ENCODE assay signal across 17 cellular contexts in genomic region chr2:109724533-109725460, GRCh38.
"Had no signal": no experiment of that assay in that cellular context is flagged by ENCODE, and none has a peak within 500 bp of the region (broad histone marks: within the 10 kb centered on the region; RNA-seq: fewer than 3 reads in every experiment).

No MANE protein-coding gene starts in this region.

- H3K27ac Mint-ChIP-seq: activated CD8-positive, alpha-beta T cell treated with anti-CD3 and anti-CD28 coated beads, Interleukin-2, amount 10 ng/mL, durations not matched to agents 7 days and 5 days; activated naive CD4-positive, alpha-beta T cell treated with anti-CD3 and anti-CD28 coated beads, Interleukin-2, amount 50 U/mL, for 24 hours; dendritic cell treated with granulocyte-macrophage colony-stimulating factor and Interleukin-4, amounts not matched to agents 40 ng/mL and 50 ng/mL, for 4 days; stimulated activated naive CD8-positive, alpha-beta T cell treated with anti-CD3 and anti-CD28 coated beads, Interleukin-15, Interleukin-2, amounts not matched to agents 100 ng/mL and 50 ng/mL, for 24 hours had no signal

- H3K9me3 Mint-ChIP-seq: activated naive CD4-positive, alpha-beta T cell treated with anti-CD3 and anti-CD28 coated beads, Interleukin-2, amount 50 U/mL, for 24 hours; nephron; stimulated activated naive CD8-positive, alpha-beta T cell treated with anti-CD3 and anti-CD28 coated beads, Interleukin-15, Interleukin-2, amounts not matched to agents 100 ng/mL and 50 ng/mL, for 24 hours had no signal

- H3K36me3 ChIP-seq: ascending aorta, esophagus squamous epithelium, tibial nerve had no signal

- H3K27ac ChIP-seq: ascending aorta, SK-N-MC, tibial nerve had no signal

- H3K27me3 ChIP-seq: ascending aorta, esophagus squamous epithelium, tibial nerve had no signal

- H3K9me3 ChIP-seq: ascending aorta, esophagus squamous epithelium had no signal

- DNase-seq: activated CD4-positive, alpha-beta T cell treated with anti-CD3 and anti-CD28 coated beads for 48 hours; activated CD4-positive, CD25-positive, alpha-beta regulatory T cell; activated CD8-positive, alpha-beta T cell treated with anti-CD3 and anti-CD28 coated beads, Interleukin-2, amount 10 ng/mL, durations not matched to agents 7 days and 5 days; activated gamma-delta T cell; cerebellar nuclear complex; effector CD8-positive, alpha-beta T cell; esophagus squamous epithelium; left cardiac atrium; midbrain; nucleus accumbens had no signal

- H3K36me3 Mint-ChIP-seq: activated naive CD4-positive, alpha-beta T cell treated with anti-CD3 and anti-CD28 coated beads, Interleukin-2, amount 50 U/mL, for 24 hours had no signal

- H3K4me3 Mint-ChIP-seq: activated CD8-positive, alpha-beta T cell treated with anti-CD3 and anti-CD28 coated beads, Interleukin-2, amount 10 ng/mL, durations not matched to agents 7 days and 5 days; activated naive CD4-positive, alpha-beta T cell treated with anti-CD3 and anti-CD28 coated beads, Interleukin-2, amount 50 U/mL, for 24 hours; dendritic cell treated with granulocyte-macrophage colony-stimulating factor and Interleukin-4, amounts not matched to agents 40 ng/mL and 50 ng/mL, for 4 days; nephron; stimulated activated naive CD8-positive, alpha-beta T cell treated with anti-CD3 and anti-CD28 coated beads, Interleukin-15, Interleukin-2, amounts not matched to agents 100 ng/mL and 50 ng/mL, for 24 hours had no signal

- H3K4me3 ChIP-seq: ascending aorta, esophagus squamous epithelium, SK-N-MC, tibial nerve had no signal

- H3K4me1 ChIP-seq: ascending aorta had no signal

- H3K4me1 Mint-ChIP-seq: activated naive CD4-positive, alpha-beta T cell treated with anti-CD3 and anti-CD28 coated beads, Interleukin-2, amount 50 U/mL, for 24 hours had no signal
